9 cellular contexts compared by ENCODE assay signal in the genomic region with DNA sequence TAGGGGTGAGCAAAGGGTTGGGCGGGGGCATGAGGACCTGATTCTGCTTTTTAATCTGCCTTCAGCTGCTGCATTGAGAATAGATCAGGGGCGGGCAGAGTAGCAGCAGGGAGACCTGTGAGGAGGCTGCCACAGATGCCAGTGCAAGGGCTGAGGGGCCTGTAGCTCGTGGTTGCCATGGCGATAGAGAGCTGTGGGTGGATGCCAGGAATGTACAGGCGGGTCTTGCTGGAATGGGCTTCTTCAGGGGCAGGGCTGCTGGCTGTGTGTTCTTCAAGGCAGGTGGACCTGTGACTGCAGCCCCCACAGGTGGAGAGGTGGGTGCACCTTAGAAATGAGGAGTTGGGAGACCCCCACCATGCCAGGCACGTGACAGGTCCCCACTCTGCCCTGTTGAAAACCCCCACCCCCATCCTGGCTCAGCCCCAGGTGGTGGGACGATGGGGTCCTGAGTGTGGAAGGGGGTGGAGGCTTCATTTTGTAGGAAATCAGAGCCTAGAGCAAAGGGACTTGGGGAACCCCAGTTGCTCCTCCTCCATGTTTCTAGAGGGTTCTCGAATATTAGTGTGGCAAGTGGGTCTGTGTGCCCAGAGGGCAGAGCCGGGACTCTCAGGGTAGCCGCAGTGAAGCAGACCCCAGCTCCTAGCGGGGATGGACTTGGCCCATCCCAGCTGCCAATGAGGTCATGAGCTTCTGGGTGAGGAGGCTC. TPM values are rescaled to one million over a fixed set of nuclear protein-coding genes. Genes with fewer than 3 reads are reported as not detected.
DNase-seq lines count a peak whose midpoint lies in the region; ATAC-seq, FAIRE-seq and TF ChIP-seq lines count a peak whose summit lies in the region.
"Had no signal": no experiment of that assay in that cellular context is flagged by ENCODE, and none has a peak within 500 bp of the region (broad histone marks: within the 10 kb centered on the region; RNA-seq: fewer than 3 reads in every experiment).

No MANE protein-coding gene starts in this region.

- H2AFZ ChIP-seq in endothelial cell of umbilical vein (ENCODE audit: low read depth, low read length): no peak overlapping the region

- peaks cover 16% of the 10 kb centered on the region for H3K79me2 ChIP-seq in endothelial cell of umbilical vein (ENCODE audit: control insufficient read depth, insufficient read depth, low read length)

- intact Hi-C loops in left ventricle myocardium superior (cut with micrococcal nuclease): no loop called here
- intact Hi-C loops in endothelial cell of umbilical vein (cut with micrococcal nuclease): loop anchor here (1.0 kb wide), 1 partner anchor 20 kb away; no protein-coding TSS in a partner anchor
- intact Hi-C loops in thyroid gland (cut with DNase I): no loop called here
- intact Hi-C loops in esophagus muscularis mucosa (cut with DNase I): no loop called here
- intact Hi-C loops in spleen (cut with DNase I; ENCODE audit: low total_unique reads): no loop called here

- CTCF ChIA-PET in endothelial cell of umbilical vein (lab: Charles Lee): interaction anchor here (1.0 to 5.4 kb wide), 4 partner anchors 12 to 237 kb away, joined by 3 to 34 read pairs (median 4); a partner anchor contains a TSS

- ATAC-seq in left ventricle myocardium superior (no peak), GM21786 (IDR thresholded peaks at IDR 0.05; ENCODE audit: unreplicated experiment) (no peak)

- no peak for TF ChIP-seq POLR2A in endothelial cell of umbilical vein (IDR thresholded peaks at IDR 0.05; ENCODE audit: low read depth, low read length)
- no peak for TF ChIP-seq POLR2A in thyroid gland (IDR thresholded peaks at IDR 0.05)
- no peak for TF ChIP-seq POLR2A in esophagus muscularis mucosa (IDR thresholded peaks at IDR 0.05; ENCODE audit: low read depth)
- TF ChIP-seq POLR2A in spleen (IDR thresholded peaks at IDR 0.05): no peak

- H3K9me3 ChIP-seq in cardiac muscle cell (ENCODE audit: low read depth) (no peaks in the 10 kb centered on the region), endothelial cell of umbilical vein (replicated peaks; ENCODE audit: control insufficient read depth, insufficient read depth, low read length) (no peaks in the 10 kb centered on the region), thyroid gland (no peaks in the 10 kb centered on the region), esophagus muscularis mucosa (no peaks in the 10 kb centered on the region), spleen (no peaks in the 10 kb centered on the region)

- 57 to 59% methylated on average over 8 to 10 of the region's 11 CpGs for WGBS in thyroid gland, 2 donors
- 63% methylated on average over 9 of the region's 11 CpGs for WGBS in esophagus muscularis mucosa
- WGBS in spleen, 5 donors: 71 to 84% (median 81%) methylated on average over 11 of the region's 11 CpGs

- H3K27ac ChIP-seq in cardiac muscle cell (no peak overlapping the region), endothelial cell of umbilical vein (ENCODE audit: insufficient read depth, low read depth, low read length) (no peak overlapping the region), thyroid gland (no peak overlapping the region), esophagus muscularis mucosa (replicated peaks in 1 of 4) (no peak overlapping the region), spleen (peak overlapping the region in 2 of 8 donors; percentile 69 to 84)

- no peaks in the 10 kb centered on the region for H3K9me1 ChIP-seq in endothelial cell of umbilical vein (replicated peaks; ENCODE audit: control insufficient read depth, extremely low read depth, insufficient read depth, low read length)

- no peak for TF ChIP-seq CTCF in cardiac muscle cell (IDR thresholded peaks at IDR 0.05; ENCODE audit: low read depth, low read length)
- no peak for TF ChIP-seq CTCF in endothelial cell of umbilical vein (IDR thresholded peaks at IDR 0.05; ENCODE audit: extremely low read depth in 1 of 2, insufficient read depth in 1 of 2, low read depth in 1 of 2, low read length in 2 of 2)
- TF ChIP-seq CTCF in thyroid gland (IDR thresholded peaks at IDR 0.05): no peak
- TF ChIP-seq CTCF in esophagus muscularis mucosa (IDR thresholded peaks at IDR 0.05): no peak
- TF ChIP-seq CTCF in spleen (IDR thresholded peaks at IDR 0.05 in 8 of 11, conservative IDR thresholded peaks at IDR 0.05 in 3 of 11): no peak

- H3K9ac ChIP-seq in endothelial cell of umbilical vein (replicated peaks; ENCODE audit: extremely low read depth, insufficient read depth, low read length): no peak overlapping the region

- H3K4me1 ChIP-seq in cardiac muscle cell (ENCODE audit: low read depth): peaks cover 16% of the 10 kb centered on the region
- H3K4me1 ChIP-seq in endothelial cell of umbilical vein (ENCODE audit: control insufficient read depth, extremely low read depth, insufficient read depth, low read length): peaks cover 43% of the 10 kb centered on the region
- peaks cover 29 to 49% of the 10 kb centered on the region in 2 donors for H3K4me1 ChIP-seq in thyroid gland
- peaks cover 48 to 70% (median 68%) of the 10 kb centered on the region in 4 donors for H3K4me1 ChIP-seq in esophagus muscularis mucosa
- peaks cover 41 to 74% (median 60%) of the 10 kb centered on the region in 6 donors for H3K4me1 ChIP-seq in spleen

- FAIRE-seq in endothelial cell of umbilical vein (lab: Jason Lieb, UNC): no peak
- FAIRE-seq: astrocyte had no signal

- no TSS peak for BruUV-seq in endothelial cell of umbilical vein (replicated peaks; lab: Mats Ljungman, UMichigan)

- H3K4me3 ChIP-seq in cardiac muscle cell (no peak overlapping the region), endothelial cell of umbilical vein (replicated peaks in 1 of 3; ENCODE audit: insufficient read depth in 1 of 3, low read depth in 1 of 3, low read length in 3 of 3) (no peak overlapping the region), thyroid gland (replicated peaks in 1 of 3) (no peak overlapping the region), esophagus muscularis mucosa (no peak overlapping the region), spleen (no peak overlapping the region)

- H3K27me3 ChIP-seq in cardiac muscle cell: no peaks in the 10 kb centered on the region
- no peaks in the 10 kb centered on the region for H3K27me3 ChIP-seq in endothelial cell of umbilical vein (ENCODE audit: control insufficient read depth in 2 of 2, insufficient read depth in 2 of 2, low read length in 2 of 2)
- no peaks in the 10 kb centered on the region for H3K27me3 ChIP-seq in thyroid gland
- H3K27me3 ChIP-seq in esophagus muscularis mucosa: no peaks in the 10 kb centered on the region
- H3K27me3 ChIP-seq in spleen (replicated peaks in 1 of 7): no peaks in the 10 kb centered on the region

- H4K20me1 ChIP-seq in endothelial cell of umbilical vein (replicated peaks; ENCODE audit: control insufficient read depth, extremely low read depth, insufficient read depth, low read length): no peaks in the 10 kb centered on the region

- TF ChIP-seq EP300 in esophagus muscularis mucosa (IDR thresholded peaks at IDR 0.05): no peak

- dilution Hi-C loops in endothelial cell of umbilical vein (cut with MboI; ENCODE audit: extremely low pct_ligation_motif_present, low sequenced_read_pairs): no loop called here

- H3K4me2 ChIP-seq in endothelial cell of umbilical vein (ENCODE audit: insufficient read depth, low read length): no peak overlapping the region

- DNase-seq in cardiac muscle cell (ENCODE audit: low read depth in 1 of 2, low spot score in 1 of 2) (peak; percentile 34 to 57), left ventricle myocardium superior (no peak), NCI-H226 (peak; percentile 26), endothelial cell of umbilical vein (ENCODE audit: low read depth, low spot score) (peak; percentile 50), thyroid gland (peak; percentile 65 to 78), esophagus muscularis mucosa (ENCODE audit: extremely low spot score) (no peak), spleen (no peak)

- POLR2A ChIA-PET in endothelial cell of umbilical vein (lab: Charles Lee): interaction anchor here (1.1 to 3.3 kb wide), 2 partner anchors 9 to 12 kb away, joined by 4 to 20 read pairs; no protein-coding TSS in a partner anchor

- H3K36me3 ChIP-seq in cardiac muscle cell (no peaks in the 10 kb centered on the region), endothelial cell of umbilical vein (ENCODE audit: control insufficient read depth in 2 of 2, extremely low read depth in 1 of 2, insufficient read depth in 2 of 2, low read length in 2 of 2) (peaks cover under 1 to 4% of the 10 kb centered on the region in 2 experiments), thyroid gland (peaks cover 3 to 9% of the 10 kb centered on the region in 2 donors), esophagus muscularis mucosa (peaks cover 0 to 13% (median 4%) of the 10 kb centered on the region in 4 donors), spleen (peaks cover 0 to 41% (median 20%) of the 10 kb centered on the region in 6 donors)

TF ChIP-seq in endothelial cell of umbilical vein, 7 proteins besides CTCF, POLR2A, EP300 and RAD21:
- TF ChIP-seq POLR2AphosphoS5 (IDR thresholded peaks at IDR 0.05; ENCODE audit: insufficient read depth, low read depth, low read length) (no peak), FOS (IDR thresholded peaks at IDR 0.05; ENCODE audit: borderline replicate concordance, insufficient read depth, low read length) (no peak)

RNA-seq across cellular contexts. Expression of a gene that starts 38.3 kb away (rescaled TPM):
- total RNA-seq in cardiac muscle cell (9.6 and 19.7 TPM in 2 replicates), left ventricle myocardium superior (14.1 TPM), endothelial cell of umbilical vein (33.8 and 38.0 TPM in 2 replicates), thyroid gland (10 to 100 TPM; 42.7 to 98.0 (median 72.5) TPM), esophagus muscularis mucosa (10 to 100 TPM; 15.0 to 36.2 (median 23.7) TPM), spleen (100 to 1,000 TPM in 6 of 7 donors, 10 to 100 TPM in 1; 75.4 to 150 (median 128) TPM)
- polyA plus RNA-seq in cardiac muscle cell (5.4 and 11.8 TPM in 2 replicates), endothelial cell of umbilical vein (24.8 and 25.7 TPM in 2 replicates), spleen (10 to 100 TPM in 1 of 3 donors, 1 to 10 TPM in 2; 3.4 to 14.2 (median 3.9) TPM)
- polyA plus RNA-seq in endothelial cell of umbilical vein (2011; cell fraction: cytosol; rRNA removed): 16.9 and 19.1 TPM in 2 replicates
- 51.5 and 59.3 TPM in 2 replicates for polyA plus RNA-seq in endothelial cell of umbilical vein (2011; cell fraction: nucleus; rRNA removed)
- polyA plus RNA-seq in endothelial cell of umbilical vein (2012): 13.7 and 19.6 TPM in 2 replicates
- polyA minus RNA-seq in endothelial cell of umbilical vein: 75.0 and 82.1 TPM in 2 replicates
- 12.4 TPM for polyA minus RNA-seq in endothelial cell of umbilical vein (2011; cell fraction: cytosol; rRNA and poly(A)+ RNA removed)
- polyA minus RNA-seq in endothelial cell of umbilical vein (2011; cell fraction: nucleus; rRNA and poly(A)+ RNA removed): 47.6 and 56.2 TPM in 2 replicates

Comparison
In these comparisons a context has a peak if more than half of its experiments do, and no peak if none do; other contexts are left out.
1. DNase-seq: peak in cardiac muscle cell (2 of 2), NCI-H226 (single experiment), endothelial cell of umbilical vein (single experiment) and thyroid gland (2 of 2); none in left ventricle myocardium superior (single experiment), esophagus muscularis mucosa (single experiment) and spleen (single experiment).